In genomic region chr7:76854631-76855030, GRCh38 we compare ENCODE assay signal across 7 cellular contexts.
DNase-seq lines count a peak whose midpoint lies in the region; ATAC-seq, FAIRE-seq and TF ChIP-seq lines count a peak whose summit lies in the region.
"Not testable (repeated sequence)": the region's sequence is repeated elsewhere in the genome, so short reads cannot be mapped to it uniquely, and the experiment has no call there.

No MANE protein-coding gene starts in this region.

- H3K36me3 ChIP-seq in bronchial epithelial cell (ENCODE audit: control insufficient read depth, insufficient read depth, low read length): not testable (repeated sequence)

- TF ChIP-seq POLR2A in H54 (IDR thresholded peaks at IDR 0.05; ENCODE audit: low read depth, low read length): not testable (repeated sequence)

- DNase-seq in D721Med (ENCODE audit: insufficient read length, low spot score); H54 (ENCODE audit: insufficient read length, low spot score); stimulated activated effector memory CD8-positive, alpha-beta T cell treated with anti-CD3 and anti-CD28 coated beads, Interleukin-12 subunit alpha, Interleukin-12 subunit beta, amount 100 ng/mL, for 72 hours (ENCODE audit: low spot score in 2 of 2): not testable (repeated sequence)
- DNase-seq in NCI-H146 (lab: John Stamatoyannopoulos, UW) (peak; percentile 28), NCI-H748 treated with DMSO at 0.1 percent for 48 hours (lab: John Stamatoyannopoulos, UW) (peak; percentile 24), bronchial epithelial cell (ENCODE audit: low read depth) (peak; percentile 1)

- not testable (repeated sequence) for H3K9me3 Mint-ChIP-seq in activated T-helper 17 cell treated with anti-CD3 and anti-CD28 coated beads, Interleukin-2, amount 50 U/mL, for 72 hours; stimulated activated effector memory CD8-positive, alpha-beta T cell treated with anti-CD3 and anti-CD28 coated beads, Interleukin-12 subunit alpha, Interleukin-12 subunit beta, amount 100 ng/mL, for 72 hours

- H3K27me3 ChIP-seq in bronchial epithelial cell (ENCODE audit: control insufficient read depth, insufficient read depth, low read length): not testable (repeated sequence)

- not testable (repeated sequence) for H3K27me3 Mint-ChIP-seq in activated T-helper 17 cell treated with anti-CD3 and anti-CD28 coated beads, Interleukin-2, amount 50 U/mL, for 72 hours

- not testable (repeated sequence) for H3K27ac Mint-ChIP-seq in activated T-helper 17 cell treated with anti-CD3 and anti-CD28 coated beads, Interleukin-2, amount 50 U/mL, for 72 hours; stimulated activated effector memory CD8-positive, alpha-beta T cell treated with anti-CD3 and anti-CD28 coated beads, Interleukin-12 subunit alpha, Interleukin-12 subunit beta, amount 100 ng/mL, for 72 hours

- H3K4me3 ChIP-seq in bronchial epithelial cell (ENCODE audit: low read depth, low read length): not testable (repeated sequence)

- not testable (repeated sequence) for H3K36me3 Mint-ChIP-seq in activated T-helper 17 cell treated with anti-CD3 and anti-CD28 coated beads, Interleukin-2, amount 50 U/mL, for 72 hours (ENCODE audit: low read depth); stimulated activated effector memory CD8-positive, alpha-beta T cell treated with anti-CD3 and anti-CD28 coated beads, Interleukin-12 subunit alpha, Interleukin-12 subunit beta, amount 100 ng/mL, for 72 hours

- peak; percentile 26 for ATAC-seq in activated T-helper 17 cell treated with anti-CD3 and anti-CD28 coated beads, Interleukin-2, amount 50 U/mL, for 72 hours (replicated peaks)
- ATAC-seq in stimulated activated effector memory CD8-positive, alpha-beta T cell treated with anti-CD3 and anti-CD28 coated beads, Interleukin-12 subunit alpha, Interleukin-12 subunit beta, amount 100 ng/mL, for 72 hours: peak; percentile 51

- H3K4me3 Mint-ChIP-seq in activated T-helper 17 cell treated with anti-CD3 and anti-CD28 coated beads, Interleukin-2, amount 50 U/mL, for 72 hours; stimulated activated effector memory CD8-positive, alpha-beta T cell treated with anti-CD3 and anti-CD28 coated beads, Interleukin-12 subunit alpha, Interleukin-12 subunit beta, amount 100 ng/mL, for 72 hours: not testable (repeated sequence)

- TF ChIP-seq CTCF in D721Med (IDR thresholded peaks at IDR 0.05; ENCODE audit: insufficient read depth, missing control alignments); bronchial epithelial cell (IDR thresholded peaks at IDR 0.05; ENCODE audit: insufficient read depth, low read length, severe bottlenecking): not testable (repeated sequence)

- not testable (repeated sequence) for H3K4me1 Mint-ChIP-seq in activated T-helper 17 cell treated with anti-CD3 and anti-CD28 coated beads, Interleukin-2, amount 50 U/mL, for 72 hours; stimulated activated effector memory CD8-positive, alpha-beta T cell treated with anti-CD3 and anti-CD28 coated beads, Interleukin-12 subunit alpha, Interleukin-12 subunit beta, amount 100 ng/mL, for 72 hours

- peak; percentile 11 for FAIRE-seq in D721Med (lab: Jason Lieb, UNC)
- peak; percentile 74 for FAIRE-seq in H54 (lab: Jason Lieb, UNC)
- FAIRE-seq in bronchial epithelial cell (lab: Jason Lieb, UNC): not testable (repeated sequence)
